1 cellular context compared by ENCODE assay signal in the genomic region with DNA sequence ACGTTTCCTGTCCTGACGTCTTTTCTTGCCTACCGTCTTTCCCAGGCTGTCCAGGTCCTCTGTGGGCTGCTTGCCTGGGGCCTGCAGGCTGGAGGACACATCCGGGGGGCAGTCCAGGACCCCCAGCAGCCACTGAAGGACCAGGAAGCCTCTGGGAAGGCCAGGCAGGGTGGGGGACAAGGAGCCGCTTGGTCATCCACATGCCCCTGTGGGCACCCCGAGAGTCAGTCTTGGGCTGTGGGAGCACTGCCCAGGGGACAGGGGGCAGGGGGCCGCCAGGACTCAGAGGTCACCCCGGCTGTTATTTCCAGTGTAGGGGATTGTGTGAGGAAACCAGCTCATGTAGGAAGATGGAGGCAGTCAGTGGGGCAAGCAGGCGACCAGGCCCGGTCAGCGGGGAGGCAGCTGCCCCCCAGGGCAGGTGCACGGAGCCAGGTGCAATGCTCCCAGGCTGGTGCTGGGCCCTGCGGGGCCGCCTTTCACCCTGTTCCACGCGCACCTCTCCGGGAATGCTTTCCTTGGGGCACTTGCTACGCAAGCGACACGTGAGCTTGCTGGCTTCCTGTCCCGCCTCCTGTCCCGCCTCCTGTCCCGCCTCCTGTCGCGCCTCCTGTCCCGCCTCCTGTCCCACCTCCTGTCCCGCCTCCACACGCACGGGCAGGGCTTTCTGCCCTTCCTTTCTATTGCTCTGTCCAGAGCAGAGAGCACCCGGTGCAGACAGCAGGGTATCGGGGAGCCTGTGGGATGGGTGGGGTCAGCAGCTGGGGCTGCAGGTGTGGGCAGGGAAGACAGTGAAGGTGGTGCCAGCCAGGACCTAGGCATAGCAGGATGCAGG.
TF ChIP-seq lines count a peak whose summit lies in the region.

No MANE protein-coding gene starts in this region.

TF ChIP-seq in GM23338, 12 proteins besides CTCF, POLR2A, EP300 and RAD21 (continued from another document):
- TF ChIP-seq, protein P1, sequence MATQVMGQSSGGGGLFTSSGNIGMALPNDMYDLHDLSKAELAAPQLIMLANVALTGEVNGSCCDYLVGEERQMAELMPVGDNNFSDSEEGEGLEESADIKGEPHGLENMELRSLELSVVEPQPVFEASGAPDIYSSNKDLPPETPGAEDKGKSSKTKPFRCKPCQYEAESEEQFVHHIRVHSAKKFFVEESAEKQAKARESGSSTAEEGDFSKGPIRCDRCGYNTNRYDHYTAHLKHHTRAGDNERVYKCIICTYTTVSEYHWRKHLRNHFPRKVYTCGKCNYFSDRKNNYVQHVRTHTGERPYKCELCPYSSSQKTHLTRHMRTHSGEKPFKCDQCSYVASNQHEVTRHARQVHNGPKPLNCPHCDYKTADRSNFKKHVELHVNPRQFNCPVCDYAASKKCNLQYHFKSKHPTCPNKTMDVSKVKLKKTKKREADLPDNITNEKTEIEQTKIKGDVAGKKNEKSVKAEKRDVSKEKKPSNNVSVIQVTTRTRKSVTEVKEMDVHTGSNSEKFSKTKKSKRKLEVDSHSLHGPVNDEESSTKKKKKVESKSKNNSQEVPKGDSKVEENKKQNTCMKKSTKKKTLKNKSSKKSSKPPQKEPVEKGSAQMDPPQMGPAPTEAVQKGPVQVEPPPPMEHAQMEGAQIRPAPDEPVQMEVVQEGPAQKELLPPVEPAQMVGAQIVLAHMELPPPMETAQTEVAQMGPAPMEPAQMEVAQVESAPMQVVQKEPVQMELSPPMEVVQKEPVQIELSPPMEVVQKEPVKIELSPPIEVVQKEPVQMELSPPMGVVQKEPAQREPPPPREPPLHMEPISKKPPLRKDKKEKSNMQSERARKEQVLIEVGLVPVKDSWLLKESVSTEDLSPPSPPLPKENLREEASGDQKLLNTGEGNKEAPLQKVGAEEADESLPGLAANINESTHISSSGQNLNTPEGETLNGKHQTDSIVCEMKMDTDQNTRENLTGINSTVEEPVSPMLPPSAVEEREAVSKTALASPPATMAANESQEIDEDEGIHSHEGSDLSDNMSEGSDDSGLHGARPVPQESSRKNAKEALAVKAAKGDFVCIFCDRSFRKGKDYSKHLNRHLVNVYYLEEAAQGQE (IDR thresholded peaks at IDR 0.05; ENCODE audit: unreplicated experiment), result no peak
- TF ChIP-seq POLR2AphosphoS5 (IDR thresholded peaks at IDR 0.05; ENCODE audit: low read depth) (peak; percentile 73), NANOG (IDR thresholded peaks at IDR 0.05; ENCODE audit: borderline replicate concordance) (no peak), CREB1 (CRISPR knock-in tag; IDR thresholded peaks at IDR 0.05; ENCODE audit: low read depth) (peak; percentile 91)
TF ChIP-seq in GM23338: peak in this region for 3.
